Comparison of ENCODE assay signal across 13 cellular contexts in the genomic region with DNA sequence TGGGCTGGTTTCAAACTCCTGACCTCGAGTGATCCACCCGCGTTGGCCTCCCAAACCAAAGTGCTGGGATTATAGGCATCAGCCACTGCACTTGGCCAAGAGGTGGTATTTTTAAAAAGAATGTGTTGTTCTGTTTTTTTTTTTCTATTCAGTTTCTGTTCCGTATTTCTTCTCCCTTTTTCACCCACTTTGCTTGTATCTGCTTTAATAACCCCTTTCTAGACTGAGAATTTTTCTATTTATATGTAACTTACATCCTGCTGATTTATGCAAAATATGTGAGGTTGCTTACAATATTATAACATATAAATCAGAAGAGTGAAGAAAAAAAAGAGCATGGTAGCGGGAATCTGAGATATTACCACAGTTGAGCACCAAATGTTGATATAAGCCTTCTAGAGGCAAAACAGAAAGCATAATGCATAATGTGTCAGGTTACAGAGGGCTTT. TPM values are rescaled to one million over a fixed set of nuclear protein-coding genes. Genes with fewer than 3 reads are reported as not detected.
DNase-seq lines count a peak whose midpoint lies in the region; ATAC-seq and TF ChIP-seq lines count a peak whose summit lies in the region.
"Had no signal": no experiment of that assay in that cellular context is flagged by ENCODE, and none has a peak within 500 bp of the region (broad histone marks: within the 10 kb centered on the region; RNA-seq: fewer than 3 reads in every experiment).

No MANE protein-coding gene starts in this region.

- no peak overlapping the region for H3K27ac ChIP-seq in trophoblast cell (ENCODE audit: low read depth, low read length)
- H3K27ac ChIP-seq: suprapubic skin had no signal

- H3K14ac ChIP-seq in trophoblast cell (ENCODE audit: low read length), result no peak overlapping the region

- no peaks in the 10 kb centered on the region for H3K9me3 ChIP-seq in trophoblast cell (ENCODE audit: insufficient read depth, low read depth, low read length)
- H3K9me3 ChIP-seq: suprapubic skin had no signal

- H3K9ac ChIP-seq in trophoblast cell (ENCODE audit: low read length), result no peak overlapping the region

- DNase-seq in fibroblast of peridontal ligament (ENCODE audit: extremely low read depth) (peak; percentile 8), immature natural killer cell (no peak), HT-29 (ENCODE audit: low spot score) (no peak), trophoblast cell (no peak)
- DNase-seq: cerebellar nuclear complex, DMS79 treated with DMSO at 0.1 percent for 48 hours, HFFc6 had no signal

- no peak overlapping the region for H2BK12ac ChIP-seq in trophoblast cell (ENCODE audit: low read length)

- H3K36me3 ChIP-seq in trophoblast cell (ENCODE audit: control insufficient read depth in 1 of 2, insufficient read depth in 2 of 2, low read length in 2 of 2), result no peaks in the 10 kb centered on the region
- H3K36me3 ChIP-seq: suprapubic skin had no signal

- no peaks in the 10 kb centered on the region for H3K27me3 ChIP-seq in trophoblast cell (ENCODE audit: insufficient read depth, low read length)
- H3K27me3 ChIP-seq: suprapubic skin had no signal

- H3K4me1 ChIP-seq in trophoblast cell (ENCODE audit: control insufficient read depth in 1 of 2, insufficient read depth in 2 of 2, low read length in 2 of 2), result peaks cover 3% of the 10 kb centered on the region in 2 experiments

- ATAC-seq in GM18873 (IDR thresholded peaks at IDR 0.05; ENCODE audit: low FRiP score, unreplicated experiment), result peak; percentile 73
- peak; percentile 66 for ATAC-seq in GM21825 (IDR thresholded peaks at IDR 0.05; ENCODE audit: unreplicated experiment)
- peak; percentile 65 for ATAC-seq in HG03378 (IDR thresholded peaks at IDR 0.05; ENCODE audit: unreplicated experiment)
- ATAC-seq in SK-N-SH treated with all-trans-retinoic acid at 6 μM for 48 hours, result no peak

- no peak overlapping the region for H3K23ac ChIP-seq in trophoblast cell (ENCODE audit: low read length)

- no peak overlapping the region for H3K4ac ChIP-seq in trophoblast cell (ENCODE audit: low read depth, low read length)

- no peaks in the 10 kb centered on the region for H3K9me3 Mint-ChIP-seq in immature natural killer cell
- H3K9me3 Mint-ChIP-seq: HFFc6 had no signal

- H3K36me3 Mint-ChIP-seq in immature natural killer cell, result no peaks in the 10 kb centered on the region

- no peaks in the 10 kb centered on the region for H3K4me1 Mint-ChIP-seq in immature natural killer cell

- H3K4me3 ChIP-seq in trophoblast cell (ENCODE audit: low read depth, low read length), result no peak overlapping the region
- H3K4me3 ChIP-seq: suprapubic skin had no signal

- H2BK5ac ChIP-seq in trophoblast cell (ENCODE audit: low read depth, low read length, poor library complexity), result no peak overlapping the region

- no peak overlapping the region for H4K8ac ChIP-seq in trophoblast cell (ENCODE audit: low read depth, low read length)

- H2AFZ ChIP-seq in trophoblast cell (ENCODE audit: insufficient read depth, low read length, poor library complexity), result no peak overlapping the region

- H3K27me3 Mint-ChIP-seq in immature natural killer cell (ENCODE audit: low read depth in 3 of 3), result no peaks in the 10 kb centered on the region

- no peak overlapping the region for H3K4me2 ChIP-seq in trophoblast cell (ENCODE audit: low read length)

- H4K91ac ChIP-seq in trophoblast cell (ENCODE audit: low read depth, low read length), result no peak overlapping the region

- H3K79me2 ChIP-seq in trophoblast cell (ENCODE audit: control insufficient read depth, insufficient read depth, low read length, poor library complexity), result no peaks in the 10 kb centered on the region

- H2AK5ac ChIP-seq in trophoblast cell (ENCODE audit: low read length), result no peak overlapping the region

- no peak overlapping the region for H2BK120ac ChIP-seq in trophoblast cell (ENCODE audit: insufficient read depth, low read length, poor library complexity)

- no peak overlapping the region for H3K18ac ChIP-seq in trophoblast cell (ENCODE audit: low read length)

- no peak overlapping the region for H3K27ac Mint-ChIP-seq in immature natural killer cell
- H3K27ac Mint-ChIP-seq: HFFc6 had no signal

- no peak overlapping the region for H3K4me3 Mint-ChIP-seq in immature natural killer cell
- H3K4me3 Mint-ChIP-seq: HFFc6 had no signal

- no CpG with 5 or more reads among the region's 5 CpGs for WGBS in trophoblast cell (ENCODE audit: extremely low coverage, insufficient coverage, insufficient read length)

- no peak overlapping the region for H4K12ac ChIP-seq in trophoblast cell (ENCODE audit: low read depth, low read length)

- peaks cover 5% of the 10 kb centered on the region for H3K79me1 ChIP-seq in trophoblast cell (ENCODE audit: low read length)

TF ChIP-seq in SK-N-SH treated with all-trans-retinoic acid at 6 μM for 48 hours, 23 proteins besides CTCF, POLR2A, EP300 and RAD21:
- TF ChIP-seq TCF4 (CRISPR knock-in tag; IDR thresholded peaks at IDR 0.05; ENCODE audit: borderline replicate concordance) (no peak), ESRRG (CRISPR knock-in tag; IDR thresholded peaks at IDR 0.05) (no peak), OSR1 (CRISPR knock-in tag; IDR thresholded peaks at IDR 0.05) (no peak), ZFP30 (CRISPR knock-in tag; IDR thresholded peaks at IDR 0.05) (no peak), ZNF8 (CRISPR knock-in tag; IDR thresholded peaks at IDR 0.05) (no peak), PPARA (CRISPR knock-in tag; IDR thresholded peaks at IDR 0.05; ENCODE audit: borderline replicate concordance) (no peak), TOX (CRISPR knock-in tag; IDR thresholded peaks at IDR 0.05; ENCODE audit: borderline replicate concordance) (no peak), RARB (CRISPR knock-in tag; IDR thresholded peaks at IDR 0.05) (no peak), ISL1 (CRISPR knock-in tag; IDR thresholded peaks at IDR 0.05) (no peak), CSDC2 (CRISPR knock-in tag; IDR thresholded peaks at IDR 0.05) (no peak)
- TF ChIP-seq, protein P1, sequence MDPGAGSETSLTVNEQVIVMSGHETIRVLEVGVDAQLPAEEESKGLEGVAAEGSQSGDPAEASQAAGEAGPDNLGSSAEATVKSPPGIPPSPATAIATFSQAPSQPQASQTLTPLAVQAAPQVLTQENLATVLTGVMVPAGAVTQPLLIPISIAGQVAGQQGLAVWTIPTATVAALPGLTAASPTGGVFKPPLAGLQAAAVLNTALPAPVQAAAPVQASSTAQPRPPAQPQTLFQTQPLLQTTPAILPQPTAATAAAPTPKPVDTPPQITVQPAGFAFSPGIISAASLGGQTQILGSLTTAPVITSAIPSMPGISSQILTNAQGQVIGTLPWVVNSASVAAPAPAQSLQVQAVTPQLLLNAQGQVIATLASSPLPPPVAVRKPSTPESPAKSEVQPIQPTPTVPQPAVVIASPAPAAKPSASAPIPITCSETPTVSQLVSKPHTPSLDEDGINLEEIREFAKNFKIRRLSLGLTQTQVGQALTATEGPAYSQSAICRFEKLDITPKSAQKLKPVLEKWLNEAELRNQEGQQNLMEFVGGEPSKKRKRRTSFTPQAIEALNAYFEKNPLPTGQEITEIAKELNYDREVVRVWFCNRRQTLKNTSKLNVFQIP (CRISPR knock-in tag; IDR thresholded peaks at IDR 0.05; ENCODE audit: borderline replicate concordance, low read depth), result no peak
- TF ChIP-seq, protein P2, sequence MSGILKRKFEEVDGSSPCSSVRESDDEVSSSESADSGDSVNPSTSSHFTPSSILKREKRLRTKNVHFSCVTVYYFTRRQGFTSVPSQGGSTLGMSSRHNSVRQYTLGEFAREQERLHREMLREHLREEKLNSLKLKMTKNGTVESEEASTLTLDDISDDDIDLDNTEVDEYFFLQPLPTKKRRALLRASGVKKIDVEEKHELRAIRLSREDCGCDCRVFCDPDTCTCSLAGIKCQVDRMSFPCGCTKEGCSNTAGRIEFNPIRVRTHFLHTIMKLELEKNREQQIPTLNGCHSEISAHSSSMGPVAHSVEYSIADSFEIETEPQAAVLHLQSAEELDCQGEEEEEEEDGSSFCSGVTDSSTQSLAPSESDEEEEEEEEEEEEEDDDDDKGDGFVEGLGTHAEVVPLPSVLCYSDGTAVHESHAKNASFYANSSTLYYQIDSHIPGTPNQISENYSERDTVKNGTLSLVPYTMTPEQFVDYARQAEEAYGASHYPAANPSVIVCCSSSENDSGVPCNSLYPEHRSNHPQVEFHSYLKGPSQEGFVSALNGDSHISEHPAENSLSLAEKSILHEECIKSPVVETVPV (CRISPR knock-in tag; IDR thresholded peaks at IDR 0.05), result no peak
- TF ChIP-seq, protein P3, sequence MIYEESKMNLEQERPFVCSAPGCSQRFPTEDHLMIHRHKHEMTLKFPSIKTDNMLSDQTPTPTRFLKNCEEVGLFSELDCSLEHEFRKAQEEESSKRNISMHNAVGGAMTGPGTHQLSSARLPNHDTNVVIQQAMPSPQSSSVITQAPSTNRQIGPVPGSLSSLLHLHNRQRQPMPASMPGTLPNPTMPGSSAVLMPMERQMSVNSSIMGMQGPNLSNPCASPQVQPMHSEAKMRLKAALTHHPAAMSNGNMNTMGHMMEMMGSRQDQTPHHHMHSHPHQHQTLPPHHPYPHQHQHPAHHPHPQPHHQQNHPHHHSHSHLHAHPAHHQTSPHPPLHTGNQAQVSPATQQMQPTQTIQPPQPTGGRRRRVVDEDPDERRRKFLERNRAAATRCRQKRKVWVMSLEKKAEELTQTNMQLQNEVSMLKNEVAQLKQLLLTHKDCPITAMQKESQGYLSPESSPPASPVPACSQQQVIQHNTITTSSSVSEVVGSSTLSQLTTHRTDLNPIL (CRISPR knock-in tag; IDR thresholded peaks at IDR 0.05; ENCODE audit: low read depth), result no peak

RNA-seq across cellular contexts. Expression of a gene that starts 17.2 kb away (rescaled TPM):
- not detected for polyA plus RNA-seq in immature natural killer cell
- 2.1 and 3.1 TPM in 2 replicates for total RNA-seq in HT-29 (2014; rRNA removed; shearing (Covaris generic))
- polyA plus RNA-seq in trophoblast cell (2013), result 43.9 and 44.9 TPM in 2 replicates
- total RNA-seq: mononuclear cell had no signal
